In genomic region chrX:38661561-38661960, GRCh38 we compare ENCODE assay signal across 18 cellular contexts.
DNase-seq lines count a peak whose midpoint lies in the region; ATAC-seq, FAIRE-seq and TF ChIP-seq lines count a peak whose summit lies in the region.
"Had no signal": no experiment of that assay in that cellular context is flagged by ENCODE, and none has a peak within 500 bp of the region (broad histone marks: within the 10 kb centered on the region; RNA-seq: fewer than 3 reads in every experiment).

No MANE protein-coding gene starts in this region.

- no peaks in the 10 kb centered on the region for H3K9me3 Mint-ChIP-seq in T-cell
- H3K9me3 Mint-ChIP-seq: CD8-positive, alpha-beta T cell had no signal

- TF ChIP-seq EP300 in K562 (IDR thresholded peaks at IDR 0.05; ENCODE audit: low read length) = no peak

- H3K36me3 ChIP-seq in K562 (ENCODE audit: control insufficient read depth, insufficient read depth, low read length) = no peaks in the 10 kb centered on the region
- H3K36me3 ChIP-seq in PC-3 (ENCODE audit: low read depth, low read length) = no peaks in the 10 kb centered on the region
- H3K36me3 ChIP-seq in SJCRH30 = no peaks in the 10 kb centered on the region
- H3K36me3 ChIP-seq: BE2C had no signal

- ATAC-seq in GM18520 (IDR thresholded peaks at IDR 0.05; ENCODE audit: unreplicated experiment) (peak; percentile 55), GM19463 (IDR thresholded peaks at IDR 0.05; ENCODE audit: unreplicated experiment) (peak; percentile 56), HG02885 (IDR thresholded peaks at IDR 0.05; ENCODE audit: poor library complexity, unreplicated experiment) (peak; percentile 53), K562 (no peak), PC-3 (no peak), HG02973 (IDR thresholded peaks at IDR 0.05; ENCODE audit: unreplicated experiment) (no peak), T-cell (replicated peaks in 1 of 4) (no peak)
- ATAC-seq: CD8-positive, alpha-beta T cell had no signal

- H3K4me3 Mint-ChIP-seq in T-cell = no peak overlapping the region
- H3K4me3 Mint-ChIP-seq: CD8-positive, alpha-beta T cell; H9 had no signal

- H3F3A ChIP-seq in PC-3 (ENCODE audit: low read length, unreplicated experiment) = no peaks in the 10 kb centered on the region

- H3K27ac ChIP-seq in K562 (ENCODE audit: extremely low read depth, low read depth, low read length) (no peak overlapping the region), PC-3 (ENCODE audit: low read length) (no peak overlapping the region), SJCRH30 (no peak overlapping the region)
- H3K27ac ChIP-seq: PC-9, SK-N-MC had no signal

- H3K9me1 ChIP-seq in K562 (ENCODE audit: control insufficient read depth, insufficient read depth, low read length) = no peaks in the 10 kb centered on the region

- H3K79me2 ChIP-seq in K562 (ENCODE audit: control insufficient read depth, insufficient read depth, low read length) (no peaks in the 10 kb centered on the region), PC-3 (ENCODE audit: low read length) (no peaks in the 10 kb centered on the region)

- in situ Hi-C loops in K562 (cut with MboI) = no loop called here

- no peak overlapping the region for H3K4me2 ChIP-seq in K562 (ENCODE audit: insufficient read depth, low read length)
- H3K4me2 ChIP-seq in PC-3 (ENCODE audit: low read length) = no peak overlapping the region
- H3K4me2 ChIP-seq: PC-9 had no signal

- BruUV-seq in K562 (replicated peaks; lab: Mats Ljungman, UMichigan) (no TSS peak), PC-3 (replicated peaks; lab: Mats Ljungman, UMichigan) (no TSS peak)

- CTCF ChIA-PET in K562 (lab: Yijun Ruan, JAX; ENCODE audit: low intra/inter-chr PET ratio) = no interaction called here
- CTCF ChIA-PET in PC-3 (lab: Charles Lee) = no interaction called here
- CTCF ChIA-PET in T-cell (lab: Charles Lee) = interaction anchor here in 1 of 2 donors (0.6 kb wide), 1 partner anchor 417 kb away, joined by 3 read pairs; no protein-coding TSS in a partner anchor

- no peaks in the 10 kb centered on the region for H3K27me3 ChIP-seq in K562 (ENCODE audit: control insufficient read depth in 2 of 2, insufficient read depth in 2 of 2, low read length in 2 of 2)
- H3K27me3 ChIP-seq in PC-3 (ENCODE audit: low read length) = 0 out of 2 replicates have a peak, but pooled peaks cover 9% of the 10 kb centered on the region
- H3K27me3 ChIP-seq in SJCRH30 = no peaks in the 10 kb centered on the region
- H3K27me3 ChIP-seq: BE2C had no signal

- H3K9me2 ChIP-seq in PC-3 (replicated peaks; ENCODE audit: low read length) = no peaks in the 10 kb centered on the region

- WGBS in K562 (ENCODE audit: insufficient coverage, low coverage, missing lambda C conversion rate) = 11% methylated on average over 5 of the region's 5 CpGs

- H2AFZ ChIP-seq in K562 (ENCODE audit: low read depth, low read length) (peak overlapping the region; percentile 3; the same call in 1 of the 2 replicates), PC-3 (ENCODE audit: low read length) (no peak overlapping the region)
- H2AFZ ChIP-seq: PC-9 had no signal

- H3K9ac ChIP-seq in K562 (ENCODE audit: insufficient read depth in 1 of 2, low read depth in 2 of 2, low read length in 2 of 2) (no peak overlapping the region), PC-3 (ENCODE audit: low read length) (no peak overlapping the region)

- POLR2A ChIA-PET in K562 (lab: Yijun Ruan, JAX) = no interaction called here
- POLR2A ChIA-PET in PC-3 (lab: Charles Lee; ENCODE audit: unreplicated experiment) = no interaction called here
- POLR2A ChIA-PET in T-cell (lab: Charles Lee) = no interaction called here

- DNase-seq in K562 (ENCODE audit: extremely low read depth in 1 of 4, low spot score in 3 of 4) (no peak), PC-3 (no peak), SJCRH30 (no peak), T-cell (no peak)
- DNase-seq: BE2C; CD8-positive, alpha-beta T cell; GF-D8; H9; NCI-H1436; NCI-H2081 treated with DMSO at 0.1 percent for 48 hours; NCI-H526 treated with DMSO at 0.1 percent for 48 hours; PC-9 had no signal

- no peak overlapping the region for H3K27ac Mint-ChIP-seq in T-cell
- H3K27ac Mint-ChIP-seq: CD8-positive, alpha-beta T cell; H9 had no signal

- TF ChIP-seq POLR2A in K562 (conservative IDR thresholded peaks at IDR 0.05) = no peak

- H3K27me3 Mint-ChIP-seq in T-cell = peaks cover 3 to 16% of the 10 kb centered on the region in 2 donors

- intact Hi-C loops in K562 (cut with micrococcal nuclease) = loop anchor here (5.0 kb wide), 2 partner anchors 34 to 96 kb away; no protein-coding TSS in a partner anchor
- intact Hi-C loops in PC-3 (cut with micrococcal nuclease) = no loop called here

- H3K4me1 Mint-ChIP-seq in T-cell = no peaks in the 10 kb centered on the region
- H3K4me1 Mint-ChIP-seq: H9 had no signal

- H3K9me3 ChIP-seq in K562 (replicated peaks; ENCODE audit: control insufficient read depth, insufficient read depth, low read depth, low read length) (no peaks in the 10 kb centered on the region), PC-3 (ENCODE audit: low read length) (no peaks in the 10 kb centered on the region), SJCRH30 (replicated peaks) (no peaks in the 10 kb centered on the region)
- H3K9me3 ChIP-seq: BE2C had no signal

- no peak for TF ChIP-seq RAD21 in K562 (CRISPR knock-in tag; conservative IDR thresholded peaks at IDR 0.05 in 1 of 2, IDR thresholded peaks at IDR 0.05 in 1 of 2)

- no peak for TF ChIP-seq CTCF in K562 (IDR thresholded peaks at IDR 0.05 in 2 of 3, conservative IDR thresholded peaks at IDR 0.05 in 1 of 3; ENCODE audit: insufficient read depth in 2 of 3, low read depth in 1 of 3, low read length in 3 of 3)
- TF ChIP-seq CTCF in PC-3 (conservative IDR thresholded peaks at IDR 0.05; ENCODE audit: low read depth, low read length) = no peak

- H3K4me3 ChIP-seq in K562 = no peak overlapping the region
- no peak overlapping the region for H3K4me3 ChIP-seq in PC-3 (ENCODE audit: low read length)
- no peak overlapping the region for H3K4me3 ChIP-seq in SJCRH30
- H3K4me3 ChIP-seq: PC-9, SK-N-MC had no signal

- peaks cover 4 to 13% of the 10 kb centered on the region in 2 experiments; a peak in 4 of 5 replicates for H3K4me1 ChIP-seq in K562 (replicated peaks in 1 of 2; ENCODE audit: control insufficient read depth in 2 of 2, insufficient read depth in 2 of 2, low read length in 2 of 2)
- H3K4me1 ChIP-seq in PC-3 (ENCODE audit: insufficient read depth, low read length) = no peaks in the 10 kb centered on the region
- no peaks in the 10 kb centered on the region for H3K4me1 ChIP-seq in SJCRH30
- H3K4me1 ChIP-seq: BE2C had no signal

- H4K20me1 ChIP-seq in K562 (replicated peaks; ENCODE audit: control insufficient read depth, insufficient read depth, low read length) = no peaks in the 10 kb centered on the region
- H4K20me1 ChIP-seq in PC-3 (ENCODE audit: low read length) = no peaks in the 10 kb centered on the region

- no peak for FAIRE-seq in K562 (lab: Jason Lieb, UNC)
- FAIRE-seq: D721Med had no signal

- no peaks in the 10 kb centered on the region for H3K36me3 Mint-ChIP-seq in T-cell
- H3K36me3 Mint-ChIP-seq: CD8-positive, alpha-beta T cell had no signal

TF ChIP-seq in K562, 482 proteins besides CTCF, POLR2A, EP300 and RAD21 (continues in another document):
- no peak for TF ChIP-seq SMARCA4 (IDR thresholded peaks at IDR 0.05)
- no peak for TF ChIP-seq NR2C1 (IDR thresholded peaks at IDR 0.05)
- no peak for TF ChIP-seq NR2C1 (tag; IDR thresholded peaks at IDR 0.05)
- TF ChIP-seq L3MBTL2 (IDR thresholded peaks at IDR 0.05) = no peak
- no peak for TF ChIP-seq CSDE1 (IDR thresholded peaks at IDR 0.05)
- no peak for TF ChIP-seq CXXC5 (CRISPR knock-in tag; IDR thresholded peaks at IDR 0.05)
- no peak for TF ChIP-seq HCFC1 (IDR thresholded peaks at IDR 0.05; ENCODE audit: low read depth, low read length)
- TF ChIP-seq IRF9 (tag; IDR thresholded peaks at IDR 0.05) = no peak
- no peak for TF ChIP-seq ILF3 (IDR thresholded peaks at IDR 0.05; ENCODE audit: borderline replicate concordance)
- no peak for TF ChIP-seq ZNF780A (CRISPR knock-in tag; IDR thresholded peaks at IDR 0.05)
- TF ChIP-seq ZNF717 (CRISPR knock-in tag; IDR thresholded peaks at IDR 0.05) = no peak

Comparison
In these comparisons a context has a peak if more than half of its experiments do, and no peak if none do; other contexts are left out.
1. ATAC-seq: peak in GM18520 (single experiment), GM19463 (single experiment) and HG02885 (single experiment); none in K562 (single experiment), PC-3 (single experiment), HG02973 (single experiment) and T-cell (0 of 4).